In the genomic region with DNA sequence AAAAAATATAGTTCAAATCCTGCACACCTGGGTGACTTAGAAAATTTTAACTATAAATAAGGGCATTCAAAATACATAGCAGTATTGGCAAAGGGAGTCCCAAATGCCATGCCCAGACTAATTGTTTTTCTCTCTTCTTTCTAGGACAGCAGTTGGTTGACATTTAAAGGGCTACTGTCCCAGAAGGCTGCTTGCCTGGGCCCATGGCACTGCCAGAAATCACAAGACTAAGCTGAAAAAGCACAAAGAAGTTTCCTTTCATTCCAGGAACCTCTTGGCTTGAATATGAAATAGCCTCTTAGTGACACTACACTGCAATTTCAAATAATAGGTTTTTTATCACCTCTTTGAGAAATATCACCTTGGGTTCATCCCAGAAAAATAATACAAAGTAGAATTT, we compare ENCODE assay signal across 21 cellular contexts.
DNase-seq lines count a peak whose midpoint lies in the region; ATAC-seq, FAIRE-seq and TF ChIP-seq lines count a peak whose summit lies in the region.
"Had no signal": no experiment of that assay in that cellular context is flagged by ENCODE, and none has a peak within 500 bp of the region (broad histone marks: within the 10 kb centered on the region; RNA-seq: fewer than 3 reads in every experiment).

No MANE protein-coding gene starts in this region.

- no peak for TF ChIP-seq CTCF in HepG2 (CRISPR knock-in tag; IDR thresholded peaks at IDR 0.05)
- TF ChIP-seq CTCF in osteocyte (IDR thresholded peaks at IDR 0.05): no peak

- H3K4me2 ChIP-seq in HepG2 (ENCODE audit: low read depth, low read length): no peak overlapping the region
- H3K4me2 ChIP-seq: BLaER1 treated with 17β-estradiol and CSF1 and Interleukin-3, amounts not matched to agents 10 nM and 100 nM had no signal

- H3K4me3 Mint-ChIP-seq in osteocyte (ENCODE audit: unreplicated experiment): no peak overlapping the region
- H3K4me3 Mint-ChIP-seq: CD14-positive monocyte; CD4-positive, alpha-beta T cell; CD8-positive, alpha-beta memory T cell had no signal

- TF ChIP-seq EP300 in HepG2 (IDR thresholded peaks at IDR 0.05; ENCODE audit: low read depth in 2 of 2, low read length in 2 of 2) (no peak), HepG2 (CRISPR knock-in tag; IDR thresholded peaks at IDR 0.05; ENCODE audit: borderline replicate concordance) (no peak)

- FAIRE-seq in HepG2 (lab: Jason Lieb, UNC): no peak
- FAIRE-seq: A204.1, D721Med, G401.6, GM12892, H1 had no signal

- no peak for TF ChIP-seq RAD21 in HepG2 (CRISPR knock-in tag; IDR thresholded peaks at IDR 0.05)

- POLR2A ChIA-PET in HepG2 (lab: Yijun Ruan, JAX): no interaction called here

- no peaks in the 10 kb centered on the region for H4K20me1 ChIP-seq in HepG2 (ENCODE audit: insufficient read depth, low read length)
- H4K20me1 ChIP-seq: BLaER1 treated with 17β-estradiol and CSF1 and Interleukin-3, amounts not matched to agents 10 nM and 100 nM had no signal

- no peaks in the 10 kb centered on the region for H3K79me2 ChIP-seq in HepG2 (ENCODE audit: insufficient read depth, low read length)

- no peak overlapping the region for H3K4me3 ChIP-seq in HepG2 (replicated peaks in 1 of 3; ENCODE audit: insufficient read depth in 1 of 3, low read depth in 2 of 3, low read length in 3 of 3)
- H3K4me3 ChIP-seq: BLaER1 treated with 17β-estradiol and CSF1 and Interleukin-3, amounts not matched to agents 10 nM and 100 nM had no signal

- H3K9me3 Mint-ChIP-seq in osteocyte (ENCODE audit: unreplicated experiment): no peaks in the 10 kb centered on the region

- H3K36me3 ChIP-seq in HepG2 (replicated peaks in 1 of 2; ENCODE audit: control insufficient read depth in 1 of 2, insufficient read depth in 2 of 2, low read length in 2 of 2): no peaks in the 10 kb centered on the region
- H3K36me3 ChIP-seq: BE2C; BLaER1 treated with 17β-estradiol and CSF1 and Interleukin-3, amounts not matched to agents 10 nM and 100 nM had no signal

- H3K27me3 ChIP-seq in HepG2 (ENCODE audit: control insufficient read depth in 1 of 2, insufficient read depth in 2 of 2, low read length in 2 of 2): no peaks in the 10 kb centered on the region
- H3K27me3 ChIP-seq: BE2C; BLaER1 treated with 17β-estradiol and CSF1 and Interleukin-3, amounts not matched to agents 10 nM and 100 nM had no signal

- peaks cover 17% of the 10 kb centered on the region for H3K4me1 Mint-ChIP-seq in osteocyte (ENCODE audit: unreplicated experiment)
- H3K4me1 Mint-ChIP-seq: CD14-positive monocyte; CD8-positive, alpha-beta memory T cell had no signal

- in situ Hi-C loops in HepG2 (cut with HindIII; ENCODE audit: extremely low pct_ligation_motif_present, low pct_unique_long_range_greater_than_20kb): loop anchor here (25.0 kb wide), 1 partner anchor 392 kb away; the partner anchor contains the start of gene TRPC7

- H3K36me3 Mint-ChIP-seq in osteocyte (ENCODE audit: unreplicated experiment): no peaks in the 10 kb centered on the region
- H3K36me3 Mint-ChIP-seq: CD14-positive monocyte; CD8-positive, alpha-beta memory T cell had no signal

- no peak overlapping the region for H3K27ac Mint-ChIP-seq in osteocyte (ENCODE audit: unreplicated experiment)
- H3K27ac Mint-ChIP-seq: CD14-positive monocyte; CD4-positive, alpha-beta T cell; CD8-positive, alpha-beta memory T cell had no signal

- H3K27me3 Mint-ChIP-seq in osteocyte (ENCODE audit: unreplicated experiment): peaks cover 5% of the 10 kb centered on the region
- H3K27me3 Mint-ChIP-seq: CD4-positive, alpha-beta T cell had no signal

- no peak overlapping the region for H3K9ac ChIP-seq in HepG2 (ENCODE audit: insufficient read depth, low read depth, low read length)
- H3K9ac ChIP-seq: BLaER1 treated with 17β-estradiol and CSF1 and Interleukin-3, amounts not matched to agents 10 nM and 100 nM had no signal

- CTCF ChIA-PET in HepG2 (lab: Yijun Ruan, JAX; ENCODE audit: low intra/inter-chr PET ratio, low total read pairs): no interaction called here

- no peak for TF ChIP-seq POLR2A in HepG2 (IDR thresholded peaks at IDR 0.05; ENCODE audit: insufficient read depth in 1 of 2, low read depth in 2 of 2, low read length in 2 of 2)

- no peak for ATAC-seq in HepG2

- no peak overlapping the region for H2AFZ ChIP-seq in HepG2 (ENCODE audit: low read length)

- intact Hi-C loops in HepG2 (cut with micrococcal nuclease; ENCODE audit: unreplicated experiment): no loop called here

- H3K27ac ChIP-seq in HepG2 (ENCODE audit: extremely low read length, insufficient read depth, low read length): no peak overlapping the region
- H3K27ac ChIP-seq: 22Rv1; BLaER1 treated with 17β-estradiol and CSF1 and Interleukin-3, amounts not matched to agents 10 nM and 100 nM had no signal

- H3K4me1 ChIP-seq in HepG2 (ENCODE audit: insufficient read depth, low read length): no peaks in the 10 kb centered on the region
- H3K4me1 ChIP-seq: BE2C had no signal

- BruUV-seq in HepG2 (replicated peaks; lab: Mats Ljungman, UMichigan): no TSS peak

- H3K9me3 ChIP-seq in HepG2 (ENCODE audit: low read length): no peaks in the 10 kb centered on the region
- H3K9me3 ChIP-seq: BE2C had no signal

- DNase-seq in Ammon's horn (ENCODE audit: low spot score): peak; percentile 54
- DNase-seq in hippocampal formation (lab: John Stamatoyannopoulos, UW): peak; percentile 6 to 45
- peak; percentile 54 for DNase-seq in pons (ENCODE audit: low spot score)
- no peak for DNase-seq in HepG2 (ENCODE audit: low spot score)
- DNase-seq in GOT3 (lab: John Stamatoyannopoulos, UW): no peak
- DNase-seq in osteocyte (ENCODE audit: extremely low spot score, unreplicated experiment): no peak
- DNase-seq: BE2C; CD4-positive, alpha-beta T cell; CD8-positive, alpha-beta memory T cell; DMS53; DMS79 treated with DMSO at 0.1 percent for 48 hours; H7; HCEC 1CT had no signal

TF ChIP-seq in HepG2, 621 proteins besides CTCF, POLR2A, EP300 and RAD21:
- TF ChIP-seq ZSCAN20 (CRISPR knock-in tag; IDR thresholded peaks at IDR 0.05; ENCODE audit: borderline replicate concordance): no peak
- no peak for TF ChIP-seq ZNF510 (CRISPR knock-in tag; IDR thresholded peaks at IDR 0.05; ENCODE audit: low read depth)
- TF ChIP-seq, protein P1, sequence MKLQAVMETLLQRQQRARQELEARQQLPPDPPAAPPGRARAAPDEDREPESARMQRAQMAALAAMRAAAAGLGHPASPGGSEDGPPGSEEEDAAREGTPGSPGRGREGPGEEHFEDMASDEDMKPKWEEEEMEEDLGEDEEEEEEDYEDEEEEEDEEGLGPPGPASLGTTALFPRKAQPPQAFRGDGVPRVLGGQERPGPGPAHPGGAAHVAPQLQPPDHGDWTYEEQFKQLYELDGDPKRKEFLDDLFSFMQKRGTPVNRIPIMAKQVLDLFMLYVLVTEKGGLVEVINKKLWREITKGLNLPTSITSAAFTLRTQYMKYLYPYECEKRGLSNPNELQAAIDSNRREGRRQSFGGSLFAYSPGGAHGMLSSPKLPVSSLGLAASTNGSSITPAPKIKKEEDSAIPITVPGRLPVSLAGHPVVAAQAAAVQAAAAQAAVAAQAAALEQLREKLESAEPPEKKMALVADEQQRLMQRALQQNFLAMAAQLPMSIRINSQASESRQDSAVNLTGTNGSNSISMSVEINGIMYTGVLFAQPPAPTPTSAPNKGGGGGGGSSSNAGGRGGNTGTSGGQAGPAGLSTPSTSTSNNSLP (IDR thresholded peaks at IDR 0.05; ENCODE audit: low read depth, low read length): no peak
- no peak for TF ChIP-seq ATF7 (IDR thresholded peaks at IDR 0.05)
- no peak for TF ChIP-seq ATF7 (CRISPR knock-in tag; IDR thresholded peaks at IDR 0.05)
- TF ChIP-seq SIX1 (CRISPR knock-in tag; IDR thresholded peaks at IDR 0.05; ENCODE audit: borderline replicate concordance): no peak
- TF ChIP-seq RELA (CRISPR knock-in tag; IDR thresholded peaks at IDR 0.05): no peak
- TF ChIP-seq ARID4A (CRISPR knock-in tag; IDR thresholded peaks at IDR 0.05; ENCODE audit: borderline replicate concordance): no peak
- no peak for TF ChIP-seq ZC3H13 (CRISPR knock-in tag; IDR thresholded peaks at IDR 0.05)
- TF ChIP-seq ZNF713 (CRISPR knock-in tag; IDR thresholded peaks at IDR 0.05): no peak
- TF ChIP-seq IRF1 (CRISPR knock-in tag; IDR thresholded peaks at IDR 0.05; ENCODE audit: low read depth): no peak

Comparison
In these comparisons a context has a peak if more than half of its experiments do, and no peak if none do; other contexts are left out.
1. DNase-seq: peak in Ammon's horn (single experiment), hippocampal formation (2 of 2) and pons (single experiment); none in HepG2 (single experiment), GOT3 (single experiment) and osteocyte (single experiment).